ENCODE assay signal across 22 cellular contexts in the genomic region with DNA sequence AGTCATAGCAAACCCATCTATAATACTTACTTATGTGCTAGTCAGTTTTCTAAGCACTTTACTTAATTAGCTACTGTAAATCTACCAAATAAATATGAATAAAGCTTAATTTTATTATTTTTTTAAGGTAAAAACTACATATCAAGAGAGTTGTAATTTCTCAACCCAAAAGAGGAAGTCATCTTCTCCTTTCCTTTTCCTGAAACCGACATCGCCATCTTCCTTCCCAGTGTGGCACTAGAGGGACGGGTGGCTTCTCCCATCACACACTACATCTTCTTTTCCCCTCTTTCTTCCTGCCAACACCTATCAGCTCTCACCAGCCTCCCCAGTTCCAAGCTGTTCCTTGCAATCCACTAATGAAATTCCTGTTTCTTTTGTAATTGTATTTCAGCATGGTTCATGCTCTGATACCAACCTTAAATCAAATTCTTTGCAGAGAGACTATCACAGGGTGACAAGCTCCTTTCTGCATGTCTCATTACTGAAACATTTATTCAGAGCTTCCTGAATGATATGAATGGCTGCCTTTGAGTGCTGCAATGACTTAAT.
"Had no signal": no experiment of that assay in that cellular context is flagged by ENCODE, and none has a peak within 500 bp of the region (broad histone marks: within the 10 kb centered on the region; RNA-seq: fewer than 3 reads in every experiment).

No MANE protein-coding gene starts in this region.

- H3K4me3 Mint-ChIP-seq: IgD-negative memory B cell had no signal

- H3K4me2 ChIP-seq: SK-N-SH had no signal

- H3K9ac ChIP-seq: SK-N-SH had no signal

- FAIRE-seq: HTR-8/SVneo had no signal

- H3K9me2 ChIP-seq: SK-N-SH had no signal

- DNase-seq: KBM-7, NCI-H1092 treated with DMSO at 0.1 percent for 48 hours, NCI-H1436, NCI-H187, NCI-H2029, NCI-H2081 treated with DMSO at 0.1 percent for 48 hours, NCI-H2171, NCI-H226, NCI-H446, NCI-H510A, NCI-H524 treated with DMSO at 0.1 percent for 48 hours, NCI-H69, NCI-H774, PC-3, SHP77, SK-N-SH, T-helper 1 cell had no signal

- H3K36me3 Mint-ChIP-seq: IgD-negative memory B cell had no signal

- H3K9me3 ChIP-seq: SK-N-SH had no signal

- H3K27ac ChIP-seq: HL-60, RWPE1 had no signal

- H3K27ac Mint-ChIP-seq: IgD-negative memory B cell had no signal

- ATAC-seq: Panc1, PC-3 had no signal

- H3K4me1 Mint-ChIP-seq: IgD-negative memory B cell had no signal
